Comparison of ENCODE assay signal across 11 cellular contexts in the genomic region with DNA sequence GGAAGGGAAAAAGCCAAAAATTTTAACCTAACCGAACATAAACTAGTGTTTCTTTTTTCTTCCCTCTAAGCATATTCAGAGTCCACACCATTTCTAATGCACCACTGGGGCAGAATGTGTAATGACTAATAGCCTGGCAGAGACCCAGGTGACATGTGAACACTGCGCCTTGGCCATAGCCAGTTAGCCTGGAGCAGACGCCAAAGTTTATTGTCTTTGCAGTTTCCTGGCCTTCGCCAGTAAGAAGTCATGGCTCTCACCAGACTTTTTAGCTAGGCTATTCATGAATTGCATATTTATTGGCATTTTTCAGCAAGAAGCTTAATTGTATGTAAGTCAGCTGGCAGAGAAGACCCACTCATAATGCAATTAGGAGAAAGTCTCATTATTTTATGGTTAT.
DNase-seq lines count a peak whose midpoint lies in the region; FAIRE-seq and TF ChIP-seq lines count a peak whose summit lies in the region.
"Had no signal": no experiment of that assay in that cellular context is flagged by ENCODE, and none has a peak within 500 bp of the region (broad histone marks: within the 10 kb centered on the region; RNA-seq: fewer than 3 reads in every experiment).

No MANE protein-coding gene starts in this region.

- peaks cover 3% of the 10 kb centered on the region for H3K4me1 Mint-ChIP-seq in activated T-helper 2 cell treated with anti-CD3 and anti-CD28 coated beads, Interferon-gamma antibody, Interleukin-2, Interleukin-4, amounts not matched to agents 10 μg/mL and 5 μg/mL and 100 μg/mL, durations not matched to agents 14 hours and 24 hours and 36 hours (ENCODE audit: low read depth)

- no peak overlapping the region for H3K27ac ChIP-seq in kidney (ENCODE audit: low read depth in 2 of 2, low read length in 2 of 2)
- H3K27ac ChIP-seq: parathyroid adenoma had no signal

- intact Hi-C loops in kidney (cut with DNase I): no loop called here
- intact Hi-C loops in activated T-helper 2 cell treated with anti-CD3 and anti-CD28 coated beads, Interferon-gamma antibody, Interleukin-2, Interleukin-4, amounts not matched to agents 10 μg/mL and 5 μg/mL and 100 μg/mL, durations not matched to agents 14 hours and 24 hours and 36 hours (cut with micrococcal nuclease): no loop called here

- H3K4me3 Mint-ChIP-seq in activated T-helper 2 cell treated with anti-CD3 and anti-CD28 coated beads, Interferon-gamma antibody, Interleukin-2, Interleukin-4, amounts not matched to agents 10 μg/mL and 5 μg/mL and 100 μg/mL, durations not matched to agents 14 hours and 24 hours and 36 hours (ENCODE audit: low read depth): no peak overlapping the region

- no peak for FAIRE-seq in kidney (lab: Jason Lieb, UNC)

- peak; percentile 96 for DNase-seq in EH (ENCODE audit: low read depth)
- peak; percentile 51 for DNase-seq in T1000 (lab: John Stamatoyannopoulos, UW)
- DNase-seq in foreskin melanocyte: peak; percentile 69
- DNase-seq in retinal pigment epithelial cell (ENCODE audit: low read depth): peak; percentile 90
- no peak for DNase-seq in kidney
- no peak for DNase-seq in activated T-helper 2 cell treated with anti-CD3 and anti-CD28 coated beads, Interferon-gamma antibody, Interleukin-2, Interleukin-4, amounts not matched to agents 10 μg/mL and 5 μg/mL and 100 μg/mL, durations not matched to agents 14 hours and 24 hours and 36 hours (ENCODE audit: low spot score)
- no peak for DNase-seq in hepatic stellate cell (ENCODE audit: low spot score)
- no peak for DNase-seq in GM20000 (ENCODE audit: low spot score)
- DNase-seq: activated CD4-positive, CD25-positive, alpha-beta regulatory T cell; NCI-H2029 treated with DMSO at 0.1 percent for 48 hours had no signal

- no peaks in the 10 kb centered on the region for H3K36me3 ChIP-seq in kidney (ENCODE audit: control insufficient read depth in 1 of 2, insufficient read depth in 2 of 2, low read length in 2 of 2)

- H3K9me3 Mint-ChIP-seq in activated T-helper 2 cell treated with anti-CD3 and anti-CD28 coated beads, Interferon-gamma antibody, Interleukin-2, Interleukin-4, amounts not matched to agents 10 μg/mL and 5 μg/mL and 100 μg/mL, durations not matched to agents 14 hours and 24 hours and 36 hours: no peaks in the 10 kb centered on the region

- H3K4me1 ChIP-seq in kidney (ENCODE audit: control insufficient read depth in 1 of 2, insufficient read depth in 1 of 2, low read depth in 1 of 2, low read length in 2 of 2): no peaks in the 10 kb centered on the region
- H3K4me1 ChIP-seq: parathyroid adenoma had no signal

- no peaks in the 10 kb centered on the region for H3K27me3 Mint-ChIP-seq in activated T-helper 2 cell treated with anti-CD3 and anti-CD28 coated beads, Interferon-gamma antibody, Interleukin-2, Interleukin-4, amounts not matched to agents 10 μg/mL and 5 μg/mL and 100 μg/mL, durations not matched to agents 14 hours and 24 hours and 36 hours (ENCODE audit: low read depth)

- no peak overlapping the region for H3K9ac ChIP-seq in kidney (ENCODE audit: low read length in 2 of 2)
- H3K9ac ChIP-seq: parathyroid adenoma had no signal

- H3K27ac Mint-ChIP-seq in activated T-helper 2 cell treated with anti-CD3 and anti-CD28 coated beads, Interferon-gamma antibody, Interleukin-2, Interleukin-4, amounts not matched to agents 10 μg/mL and 5 μg/mL and 100 μg/mL, durations not matched to agents 14 hours and 24 hours and 36 hours: no peak overlapping the region

- no peaks in the 10 kb centered on the region for H3K9me3 ChIP-seq in kidney (ENCODE audit: control insufficient read depth in 1 of 2, low read length in 2 of 2)

- no peaks in the 10 kb centered on the region for H3K36me3 Mint-ChIP-seq in activated T-helper 2 cell treated with anti-CD3 and anti-CD28 coated beads, Interferon-gamma antibody, Interleukin-2, Interleukin-4, amounts not matched to agents 10 μg/mL and 5 μg/mL and 100 μg/mL, durations not matched to agents 14 hours and 24 hours and 36 hours (ENCODE audit: low read depth)

- H3K4me3 ChIP-seq in retinal pigment epithelial cell (ENCODE audit: low read length): no peak overlapping the region
- no peak overlapping the region for H3K4me3 ChIP-seq in kidney (ENCODE audit: low read length in 2 of 2)

- TF ChIP-seq CTCF in retinal pigment epithelial cell (conservative IDR thresholded peaks at IDR 0.05; ENCODE audit: low read depth, low read length) (no peak), kidney (IDR thresholded peaks at IDR 0.05; ENCODE audit: borderline replicate concordance, extremely low read depth, insufficient read depth) (no peak), GM20000 (IDR thresholded peaks at IDR 0.05; ENCODE audit: extremely low read depth, missing control alignments) (no peak)

Comparison
In these comparisons a context has a peak if more than half of its experiments do, and no peak if none do; other contexts are left out.
1. DNase-seq: peak in EH (single experiment), T1000 (single experiment), foreskin melanocyte (single experiment) and retinal pigment epithelial cell (single experiment); none in kidney (single experiment), activated T-helper 2 cell treated with anti-CD3 and anti-CD28 coated beads, Interferon-gamma antibody, Interleukin-2, Interleukin-4, amounts not matched to agents 10 μg/mL and 5 μg/mL and 100 μg/mL, durations not matched to agents 14 hours and 24 hours and 36 hours (single experiment), hepatic stellate cell (single experiment) and GM20000 (single experiment).